Comparison of ENCODE assay signal across 26 cellular contexts in genomic region chr4:40603281-40603680, GRCh38. TPM values are rescaled to one million over a fixed set of nuclear protein-coding genes. Genes with fewer than 3 reads are reported as not detected.
"Had no signal": no experiment of that assay in that cellular context is flagged by ENCODE, and none has a peak within 500 bp of the region (broad histone marks: within the 10 kb centered on the region; RNA-seq: fewer than 3 reads in every experiment).

No MANE protein-coding gene starts in this region.

- DNase-seq: colonic mucosa; dermis blood vessel endothelial cell; effector memory CD8-positive, alpha-beta T cell; foreskin keratinocyte; heart left ventricle; hippocampal formation; left cardiac atrium; left lung; mesendoderm; midbrain; naive thymus-derived CD4-positive, alpha-beta T cell; pancreas; stimulated activated CD4-positive, alpha-beta T cell treated with anti-CD3 and anti-CD28 coated beads, Interleukin-12 subunit alpha, Interleukin-12 subunit beta, amount 100 ng/mL, for 4 hours; stimulated activated CD4-positive, alpha-beta T cell treated with anti-CD3 and anti-CD28 coated beads, Interleukin-1b, Interleukin-23, amount 100 ng/mL, for 48 hours; stimulated activated CD4-positive, alpha-beta T cell treated with anti-CD3 and anti-CD28 coated beads, Interleukin-4, amount 100 ng/mL, for 1 hour; stimulated activated CD8-positive, alpha-beta memory T cell treated with anti-CD3 and anti-CD28 coated beads, Interleukin-4, amount 100 ng/mL, for 48 hours; stimulated activated naive CD4-positive, alpha-beta T cell; stomach; thyroid gland; trophoblast cell had no signal

- H3K9me3 Mint-ChIP-seq: effector memory CD8-positive, alpha-beta T cell had no signal

- H3K9me3 ChIP-seq: colonic mucosa, gastroesophageal sphincter, heart left ventricle, left lung, pancreas, prostate gland, right atrium auricular region, stomach, thyroid gland had no signal

- H3K27me3 Mint-ChIP-seq: effector memory CD8-positive, alpha-beta T cell; naive thymus-derived CD4-positive, alpha-beta T cell had no signal

- H3K4me3 ChIP-seq: colonic mucosa, gastroesophageal sphincter, heart left ventricle, left lung, pancreas, prostate gland, right atrium auricular region, smooth muscle cell, stomach, thyroid gland had no signal

- H3K27me3 ChIP-seq: colonic mucosa, foreskin keratinocyte, heart left ventricle, left lung, pancreas, right atrium auricular region, stomach, thyroid gland had no signal

- H3K27ac ChIP-seq: colonic mucosa, foreskin keratinocyte, gastroesophageal sphincter, pancreas, right atrium auricular region, thyroid gland had no signal

- H3K4me1 ChIP-seq: colonic mucosa, foreskin keratinocyte, gastroesophageal sphincter, pancreas, prostate gland, right atrium auricular region had no signal

- H3K4me2 ChIP-seq: smooth muscle cell had no signal

- ATAC-seq: effector memory CD8-positive, alpha-beta T cell; foreskin keratinocyte; gastroesophageal sphincter; heart left ventricle; left cardiac atrium; left lung; naive thymus-derived CD4-positive, alpha-beta T cell; pancreas; sciatic nerve had no signal

- H3K36me3 ChIP-seq: colonic mucosa, gastroesophageal sphincter, heart left ventricle, left lung, pancreas, prostate gland, right atrium auricular region, stomach, thyroid gland had no signal

- H3K27ac Mint-ChIP-seq: naive thymus-derived CD4-positive, alpha-beta T cell had no signal

- H3K4me3 Mint-ChIP-seq: effector memory CD8-positive, alpha-beta T cell; naive thymus-derived CD4-positive, alpha-beta T cell had no signal

RNA-seq across cellular contexts. Expression of gene RBM47, which starts 26.4 kb away (rescaled TPM):
- total RNA-seq: lung microvascular endothelial cell had no signal
